In the genomic region with DNA sequence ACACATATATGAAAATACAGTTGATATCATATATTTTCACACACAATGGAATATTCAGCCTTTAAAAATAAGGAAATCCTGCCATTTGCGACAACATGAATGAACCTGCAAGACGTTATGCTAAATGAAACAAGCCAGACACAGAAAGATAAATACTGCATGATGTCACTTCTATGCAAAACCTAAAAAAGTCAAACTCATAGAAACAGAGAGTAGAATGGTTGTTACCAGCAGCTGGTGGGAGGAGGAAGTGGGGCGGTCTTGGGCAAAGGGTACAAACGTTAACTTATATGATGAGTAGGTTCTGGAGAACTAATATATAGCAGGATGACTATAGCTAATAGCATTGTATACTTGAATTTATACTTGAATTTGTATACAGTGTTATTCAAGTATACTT, we compare ENCODE assay signal across 1 cellular context.
TF ChIP-seq lines count a peak whose summit lies in the region.

No MANE protein-coding gene starts in this region.

TF ChIP-seq in GM12878, 131 proteins besides CTCF, POLR2A, EP300 and RAD21 (continued from another document):
- TF ChIP-seq SPI1 (IDR thresholded peaks at IDR 0.05; ENCODE audit: borderline replicate concordance, insufficient read depth, low read depth, low read length) (0 out of 2 replicates have a peak, but pooled peaks have one; percentile 36), ETV6 (conservative IDR thresholded peaks at IDR 0.05 in 1 of 2, IDR thresholded peaks at IDR 0.05 in 1 of 2; ENCODE audit: borderline replicate concordance in 1 of 2, low read depth in 1 of 2) (peak in 1 of 2 experiments; percentile 16; a peak in 1 of 4 replicates)
